ENCODE assay signal across 8 cellular contexts in the genomic region with DNA sequence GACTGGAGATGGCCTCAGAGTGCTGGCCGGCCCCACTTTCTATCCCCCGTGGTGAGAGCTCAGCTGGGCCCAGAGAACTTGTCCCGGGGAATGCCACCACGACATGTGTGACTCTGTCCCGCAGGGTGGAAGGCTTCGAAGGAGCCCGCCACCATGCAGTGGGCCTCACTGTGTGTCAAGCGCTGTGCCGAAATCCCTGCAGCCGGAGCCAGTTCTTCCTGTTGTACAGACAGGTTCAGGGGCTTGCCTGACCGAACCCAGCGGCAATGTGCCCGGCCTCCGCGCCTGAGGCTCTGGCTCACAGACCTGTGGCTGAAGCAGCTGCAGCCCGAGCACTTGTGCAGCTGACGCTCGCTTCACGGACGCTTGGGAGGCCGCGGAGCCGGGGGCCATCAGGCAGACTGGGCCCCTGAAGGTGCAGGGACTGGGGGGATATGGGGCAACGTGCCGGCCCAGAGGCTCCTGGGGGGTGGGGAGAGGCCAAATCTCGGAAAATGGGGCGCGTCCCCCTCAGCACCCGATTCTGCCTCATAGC. TPM values are rescaled to one million over a fixed set of nuclear protein-coding genes. Genes with fewer than 3 reads are reported as not detected.
DNase-seq lines count a peak whose midpoint lies in the region; ATAC-seq, FAIRE-seq and TF ChIP-seq lines count a peak whose summit lies in the region.

No MANE protein-coding gene starts in this region.

- peak overlapping the region; percentile 53; the same call in 1 of the 2 replicates for H3K27ac Mint-ChIP-seq in HFFc6

- H3K27me3 ChIP-seq in BJ (ENCODE audit: control insufficient read depth, insufficient read depth, low read length) (no peaks in the 10 kb centered on the region), WERI-Rb-1 (ENCODE audit: insufficient read depth, low read depth, severe bottlenecking) (no peaks in the 10 kb centered on the region), endothelial cell of umbilical vein (ENCODE audit: control insufficient read depth in 2 of 2, insufficient read depth in 2 of 2, low read length in 2 of 2) (no peaks in the 10 kb centered on the region), mucosa of stomach (ENCODE audit: control insufficient read depth, insufficient read depth, low read length) (no peaks in the 10 kb centered on the region)

- POLR2A ChIA-PET in BJ (lab: Charles Lee) (no interaction called here), endothelial cell of umbilical vein (lab: Charles Lee) (interaction anchor here (1.0 kb wide), 1 partner anchor 8 kb away, joined by 3 read pairs; no protein-coding TSS in a partner anchor)

- peaks cover 2% of the 10 kb centered on the region; the same call in 1 of the 2 replicates for H3K36me3 ChIP-seq in BJ (ENCODE audit: control insufficient read depth, insufficient read depth, low read length)
- no peaks in the 10 kb centered on the region for H3K36me3 ChIP-seq in WERI-Rb-1
- H3K36me3 ChIP-seq in endothelial cell of umbilical vein (ENCODE audit: control insufficient read depth in 2 of 2, extremely low read depth in 1 of 2, insufficient read depth in 2 of 2, low read length in 2 of 2), result no peaks in the 10 kb centered on the region
- H3K36me3 ChIP-seq in mucosa of stomach (ENCODE audit: control insufficient read depth, insufficient read depth, low read length), result no peaks in the 10 kb centered on the region

- H3K4me1 Mint-ChIP-seq in HFFc6 (ENCODE audit: low read depth), result peaks cover 39% of the 10 kb centered on the region

- H3K27me3 Mint-ChIP-seq in HFFc6 (ENCODE audit: insufficient read depth), result no peaks in the 10 kb centered on the region

- BruUV-seq in endothelial cell of umbilical vein (replicated peaks; lab: Mats Ljungman, UMichigan), result no TSS peak

- intact Hi-C loops in endothelial cell of umbilical vein (cut with micrococcal nuclease), result loop anchor here (1.0 to 2.0 kb wide), 3 partner anchors 10 to 239 kb away; no protein-coding TSS in a partner anchor

- TF ChIP-seq POLR2A in endothelial cell of umbilical vein (IDR thresholded peaks at IDR 0.05; ENCODE audit: low read depth, low read length), result no peak

- DNase-seq in BJ (ENCODE audit: low read depth), result no peak
- DNase-seq in HFFc6, result peak; percentile 30
- peak; percentile 24 for DNase-seq in WERI-Rb-1
- peak; percentile 51 for DNase-seq in endothelial cell of umbilical vein (ENCODE audit: low read depth, low spot score)
- peak; percentile 53 for DNase-seq in urothelium cell line (ENCODE audit: low spot score)

- no peaks in the 10 kb centered on the region for H4K20me1 ChIP-seq in endothelial cell of umbilical vein (replicated peaks; ENCODE audit: control insufficient read depth, extremely low read depth, insufficient read depth, low read length)

- H2AFZ ChIP-seq in endothelial cell of umbilical vein (ENCODE audit: low read depth, low read length), result no peak overlapping the region

- TF ChIP-seq CTCF in BJ (IDR thresholded peaks at IDR 0.05; ENCODE audit: insufficient read depth, low read depth, low read length), result no peak
- no peak for TF ChIP-seq CTCF in HFFc6 (IDR thresholded peaks at IDR 0.05)
- TF ChIP-seq CTCF in WERI-Rb-1 (IDR thresholded peaks at IDR 0.05; ENCODE audit: low read depth, low read length), result no peak
- no peak for TF ChIP-seq CTCF in endothelial cell of umbilical vein (IDR thresholded peaks at IDR 0.05; ENCODE audit: extremely low read depth in 1 of 2, insufficient read depth in 1 of 2, low read depth in 1 of 2, low read length in 2 of 2)

- no peaks in the 10 kb centered on the region for H3K9me1 ChIP-seq in endothelial cell of umbilical vein (replicated peaks; ENCODE audit: control insufficient read depth, extremely low read depth, insufficient read depth, low read length)

- H3K27ac ChIP-seq in WERI-Rb-1 (peak overlapping the region; percentile 65; the same call in 1 of the 2 replicates), endothelial cell of umbilical vein (ENCODE audit: insufficient read depth, low read depth, low read length) (peak overlapping the region; percentile 51)

- no peak for ATAC-seq in GM18858 (IDR thresholded peaks at IDR 0.05; ENCODE audit: unreplicated experiment)
- ATAC-seq in GM19397 (IDR thresholded peaks at IDR 0.05; ENCODE audit: unreplicated experiment), result no peak

- H3K4me3 ChIP-seq in BJ (ENCODE audit: low read depth, low read length) (peak overlapping the region; percentile 97), WERI-Rb-1 (ENCODE audit: low read depth, low read length) (peak overlapping the region; percentile 77), endothelial cell of umbilical vein (replicated peaks in 1 of 3; ENCODE audit: insufficient read depth in 1 of 3, low read depth in 1 of 3, low read length in 3 of 3) (peak overlapping the region; percentile 70 to 93 (median 89)), mucosa of stomach (ENCODE audit: low read length) (peak overlapping the region; percentile 36)

- H3K9me3 ChIP-seq in WERI-Rb-1 (ENCODE audit: severe bottlenecking), result peaks cover 4% of the 10 kb centered on the region
- no peaks in the 10 kb centered on the region for H3K9me3 ChIP-seq in endothelial cell of umbilical vein (replicated peaks; ENCODE audit: control insufficient read depth, insufficient read depth, low read length)
- H3K9me3 ChIP-seq in mucosa of stomach (ENCODE audit: control insufficient read depth, low read length), result no peaks in the 10 kb centered on the region

- peaks cover 52% of the 10 kb centered on the region for H3K79me2 ChIP-seq in endothelial cell of umbilical vein (ENCODE audit: control insufficient read depth, insufficient read depth, low read length)

- H3K4me2 ChIP-seq in endothelial cell of umbilical vein (ENCODE audit: insufficient read depth, low read length), result peak overlapping the region; percentile 91

- no peaks in the 10 kb centered on the region for H3K9me3 Mint-ChIP-seq in HFFc6

- H3K4me1 ChIP-seq in endothelial cell of umbilical vein (ENCODE audit: control insufficient read depth, extremely low read depth, insufficient read depth, low read length) (peaks cover 49% of the 10 kb centered on the region), mucosa of stomach (ENCODE audit: control insufficient read depth, insufficient read depth, low read length) (peaks cover 15% of the 10 kb centered on the region)

- no peak for FAIRE-seq in endothelial cell of umbilical vein (lab: Jason Lieb, UNC)
- no peak for FAIRE-seq in urothelium cell line (lab: Jason Lieb, UNC)

- H3K9ac ChIP-seq in endothelial cell of umbilical vein (replicated peaks; ENCODE audit: extremely low read depth, insufficient read depth, low read length) (peak overlapping the region; percentile 62), mucosa of stomach (ENCODE audit: low read length) (peak overlapping the region; percentile 66)

- H3K36me3 Mint-ChIP-seq in HFFc6 (ENCODE audit: low read depth), result peaks cover 10% of the 10 kb centered on the region

- dilution Hi-C loops in endothelial cell of umbilical vein (cut with MboI; ENCODE audit: extremely low pct_ligation_motif_present, low sequenced_read_pairs), result no loop called here

- peak overlapping the region; percentile 90 for H3K4me3 Mint-ChIP-seq in HFFc6

- CTCF ChIA-PET in BJ (lab: Yijun Ruan, JAX) (interaction anchor here (0.6 to 4.0 kb wide), 24 partner anchors 8 to 305 kb away, joined by 3 to 80 read pairs (median 6); no protein-coding TSS in a partner anchor), endothelial cell of umbilical vein (lab: Charles Lee) (interaction anchor here (0.6 to 8.4 kb wide), 18 partner anchors 8 to 310 kb away, joined by 3 to 292 read pairs (median 5); a partner anchor contains a TSS)

TF ChIP-seq in endothelial cell of umbilical vein, 7 proteins besides CTCF, POLR2A, EP300 and RAD21:
- TF ChIP-seq FOS (IDR thresholded peaks at IDR 0.05; ENCODE audit: borderline replicate concordance, insufficient read depth, low read length), result no peak
- no peak for TF ChIP-seq GATA2 (IDR thresholded peaks at IDR 0.05; ENCODE audit: insufficient read depth, insufficient read length, low read depth, low read length)
- no peak for TF ChIP-seq JUN (IDR thresholded peaks at IDR 0.05; ENCODE audit: borderline replicate concordance, insufficient read depth, insufficient read length, low read depth)
- TF ChIP-seq MYC (IDR thresholded peaks at IDR 0.05; ENCODE audit: low read depth, low read length), result no peak

RNA-seq across cellular contexts. Expression of a gene that starts 0.7 kb away (rescaled TPM):
- 20.1 and 25.3 TPM in 2 replicates for polyA plus RNA-seq in BJ (2011; rRNA removed)
- polyA minus RNA-seq in BJ (2011; rRNA and poly(A)+ RNA removed), result 9.2 and 11.9 TPM in 2 replicates
- total RNA-seq in HFFc6 (2021; fragmentation: NEBNext Ultra II Directional; extraction: Animal tissue kit (Norgen Biotek cat#: 25700)), result 10 to 100 TPM; 56.1 to 65.3 (median 60.6) TPM
- 171 and 178 TPM in 2 replicates for total RNA-seq in endothelial cell of umbilical vein
- 107 and 110 TPM in 2 replicates for polyA plus RNA-seq in endothelial cell of umbilical vein
- 74.3 and 89.5 TPM in 2 replicates for polyA plus RNA-seq in endothelial cell of umbilical vein (2011; cell fraction: cytosol; rRNA removed)
- 164 and 168 TPM in 2 replicates for polyA plus RNA-seq in endothelial cell of umbilical vein (2011; cell fraction: nucleus; rRNA removed)
- polyA plus RNA-seq in endothelial cell of umbilical vein (2012), result 64.8 and 74.8 TPM in 2 replicates
- 76.9 and 83.9 TPM in 2 replicates for polyA minus RNA-seq in endothelial cell of umbilical vein
- polyA minus RNA-seq in endothelial cell of umbilical vein (2011; cell fraction: cytosol; rRNA and poly(A)+ RNA removed), result 6.8 TPM
- polyA minus RNA-seq in endothelial cell of umbilical vein (2011; cell fraction: nucleus; rRNA and poly(A)+ RNA removed), result 36.8 and 45.7 TPM in 2 replicates

RNA-seq across cellular contexts. Expression of a gene that starts 30.6 kb away (rescaled TPM):
- 8.0 and 12.8 TPM in 2 replicates for polyA plus RNA-seq in BJ (2011; rRNA removed)
- 12.9 and 15.0 TPM in 2 replicates for polyA minus RNA-seq in BJ (2011; rRNA and poly(A)+ RNA removed)
- total RNA-seq in HFFc6 (2021; fragmentation: NEBNext Ultra II Directional; extraction: Animal tissue kit (Norgen Biotek cat#: 25700)), result 10 to 100 TPM; 13.8 to 17.1 (median 15.2) TPM
- 49.9 and 56.5 TPM in 2 replicates for total RNA-seq in endothelial cell of umbilical vein
- 25.2 and 28.3 TPM in 2 replicates for polyA plus RNA-seq in endothelial cell of umbilical vein
- 11.4 and 15.4 TPM in 2 replicates for polyA plus RNA-seq in endothelial cell of umbilical vein (2011; cell fraction: cytosol; rRNA removed)
- polyA plus RNA-seq in endothelial cell of umbilical vein (2011; cell fraction: nucleus; rRNA removed), result 128 and 139 TPM in 2 replicates
- 20.7 and 28.7 TPM in 2 replicates for polyA plus RNA-seq in endothelial cell of umbilical vein (2012)
- 41.8 and 43.6 TPM in 2 replicates for polyA minus RNA-seq in endothelial cell of umbilical vein
- polyA minus RNA-seq in endothelial cell of umbilical vein (2011; cell fraction: cytosol; rRNA and poly(A)+ RNA removed), result 12.7 TPM
- polyA minus RNA-seq in endothelial cell of umbilical vein (2011; cell fraction: nucleus; rRNA and poly(A)+ RNA removed), result 54.6 and 65.8 TPM in 2 replicates

Comparison
In these comparisons a context has a peak if more than half of its experiments do, and no peak if none do; other contexts are left out.
1. H3K4me3 ChIP-seq: peak in every context shown above with its lines; median percentile 97 in BJ; 89 in endothelial cell of umbilical vein; 77 in WERI-Rb-1; 36 in mucosa of stomach.